In the genomic region with DNA sequence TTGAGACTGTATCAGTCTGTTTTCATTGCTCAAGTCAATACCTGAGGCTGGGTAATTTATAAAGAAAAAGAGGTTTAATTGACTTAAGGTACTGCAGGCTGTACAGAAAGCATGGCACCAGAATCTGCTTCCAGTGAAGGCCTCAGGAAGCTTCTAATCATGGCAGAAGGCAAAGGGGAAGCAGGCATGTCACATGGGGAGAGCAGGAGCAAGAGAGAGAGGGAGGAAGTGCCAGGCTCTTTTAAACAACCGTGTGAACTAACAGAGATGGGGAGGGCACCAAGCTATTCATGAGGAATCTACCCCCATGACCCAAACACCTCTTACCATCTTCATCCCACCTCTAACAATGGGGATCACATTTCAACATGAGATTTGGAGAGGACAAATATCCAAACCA, we compare ENCODE assay signal across 5 cellular contexts.
"Had no signal": no experiment of that assay in that cellular context is flagged by ENCODE, and none has a peak within 500 bp of the region (broad histone marks: within the 10 kb centered on the region; RNA-seq: fewer than 3 reads in every experiment).

No MANE protein-coding gene starts in this region.

- DNase-seq: H9, HCEC 1CT, IMR-90 had no signal

- H3K4me3 ChIP-seq: GM23338, K562 had no signal

- H3K4me1 Mint-ChIP-seq: H9 had no signal

- H3K9me3 Mint-ChIP-seq: GM23338 had no signal

- H3K4me3 Mint-ChIP-seq: GM23338, H9 had no signal

- ATAC-seq: GM23338, K562 had no signal

- H3K27ac Mint-ChIP-seq: GM23338 had no signal
